3 cellular contexts compared by ENCODE assay signal in genomic region chr16:1906846-1907165, GRCh38.
TF ChIP-seq lines count a peak whose summit lies in the region.

No MANE protein-coding gene starts in this region.

TF ChIP-seq in A549, 52 proteins besides CTCF, POLR2A, EP300 and RAD21:
- no peak for TF ChIP-seq PHF8 (IDR thresholded peaks at IDR 0.05; ENCODE audit: borderline replicate concordance, low read depth)
- peak; percentile 59 for TF ChIP-seq MAFK (IDR thresholded peaks at IDR 0.05; ENCODE audit: partially characterized antibody)

TF ChIP-seq in GM23338, 12 proteins besides CTCF, POLR2A, EP300 and RAD21:
- TF ChIP-seq STAT1 (IDR thresholded peaks at IDR 0.05; ENCODE audit: unreplicated experiment) (no peak), ZNF462 (CRISPR knock-in tag; IDR thresholded peaks at IDR 0.05) (no peak), EZH2 (IDR thresholded peaks at IDR 0.05; ENCODE audit: low read depth, unreplicated experiment) (no peak), CREB1 (CRISPR knock-in tag; IDR thresholded peaks at IDR 0.05; ENCODE audit: low read depth) (no peak), ZNF331 (CRISPR knock-in tag; IDR thresholded peaks at IDR 0.05; ENCODE audit: low read depth) (no peak), POLR2AphosphoS5 (IDR thresholded peaks at IDR 0.05; ENCODE audit: low read depth) (no peak), ETS1 (IDR thresholded peaks at IDR 0.05) (no peak)
- TF ChIP-seq, protein P1, sequence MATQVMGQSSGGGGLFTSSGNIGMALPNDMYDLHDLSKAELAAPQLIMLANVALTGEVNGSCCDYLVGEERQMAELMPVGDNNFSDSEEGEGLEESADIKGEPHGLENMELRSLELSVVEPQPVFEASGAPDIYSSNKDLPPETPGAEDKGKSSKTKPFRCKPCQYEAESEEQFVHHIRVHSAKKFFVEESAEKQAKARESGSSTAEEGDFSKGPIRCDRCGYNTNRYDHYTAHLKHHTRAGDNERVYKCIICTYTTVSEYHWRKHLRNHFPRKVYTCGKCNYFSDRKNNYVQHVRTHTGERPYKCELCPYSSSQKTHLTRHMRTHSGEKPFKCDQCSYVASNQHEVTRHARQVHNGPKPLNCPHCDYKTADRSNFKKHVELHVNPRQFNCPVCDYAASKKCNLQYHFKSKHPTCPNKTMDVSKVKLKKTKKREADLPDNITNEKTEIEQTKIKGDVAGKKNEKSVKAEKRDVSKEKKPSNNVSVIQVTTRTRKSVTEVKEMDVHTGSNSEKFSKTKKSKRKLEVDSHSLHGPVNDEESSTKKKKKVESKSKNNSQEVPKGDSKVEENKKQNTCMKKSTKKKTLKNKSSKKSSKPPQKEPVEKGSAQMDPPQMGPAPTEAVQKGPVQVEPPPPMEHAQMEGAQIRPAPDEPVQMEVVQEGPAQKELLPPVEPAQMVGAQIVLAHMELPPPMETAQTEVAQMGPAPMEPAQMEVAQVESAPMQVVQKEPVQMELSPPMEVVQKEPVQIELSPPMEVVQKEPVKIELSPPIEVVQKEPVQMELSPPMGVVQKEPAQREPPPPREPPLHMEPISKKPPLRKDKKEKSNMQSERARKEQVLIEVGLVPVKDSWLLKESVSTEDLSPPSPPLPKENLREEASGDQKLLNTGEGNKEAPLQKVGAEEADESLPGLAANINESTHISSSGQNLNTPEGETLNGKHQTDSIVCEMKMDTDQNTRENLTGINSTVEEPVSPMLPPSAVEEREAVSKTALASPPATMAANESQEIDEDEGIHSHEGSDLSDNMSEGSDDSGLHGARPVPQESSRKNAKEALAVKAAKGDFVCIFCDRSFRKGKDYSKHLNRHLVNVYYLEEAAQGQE (IDR thresholded peaks at IDR 0.05; ENCODE audit: unreplicated experiment), result no peak
TF ChIP-seq in GM23338: peak in this region for 0.

TF ChIP-seq in K562, 482 proteins besides CTCF, POLR2A, EP300 and RAD21:
- peak; percentile 9; the same call in 1 of the 2 replicates for TF ChIP-seq MAFK (IDR thresholded peaks at IDR 0.05; ENCODE audit: low read length)
- TF ChIP-seq ZNF316 (IDR thresholded peaks at IDR 0.05), result peak; percentile 66
- TF ChIP-seq E2F1 (CRISPR knock-in tag; IDR thresholded peaks at IDR 0.05), result no peak
- peak; percentile 37; the same call in 1 of the 2 replicates for TF ChIP-seq MAFG (tag; conservative IDR thresholded peaks at IDR 0.05)
- TF ChIP-seq, protein P2, sequence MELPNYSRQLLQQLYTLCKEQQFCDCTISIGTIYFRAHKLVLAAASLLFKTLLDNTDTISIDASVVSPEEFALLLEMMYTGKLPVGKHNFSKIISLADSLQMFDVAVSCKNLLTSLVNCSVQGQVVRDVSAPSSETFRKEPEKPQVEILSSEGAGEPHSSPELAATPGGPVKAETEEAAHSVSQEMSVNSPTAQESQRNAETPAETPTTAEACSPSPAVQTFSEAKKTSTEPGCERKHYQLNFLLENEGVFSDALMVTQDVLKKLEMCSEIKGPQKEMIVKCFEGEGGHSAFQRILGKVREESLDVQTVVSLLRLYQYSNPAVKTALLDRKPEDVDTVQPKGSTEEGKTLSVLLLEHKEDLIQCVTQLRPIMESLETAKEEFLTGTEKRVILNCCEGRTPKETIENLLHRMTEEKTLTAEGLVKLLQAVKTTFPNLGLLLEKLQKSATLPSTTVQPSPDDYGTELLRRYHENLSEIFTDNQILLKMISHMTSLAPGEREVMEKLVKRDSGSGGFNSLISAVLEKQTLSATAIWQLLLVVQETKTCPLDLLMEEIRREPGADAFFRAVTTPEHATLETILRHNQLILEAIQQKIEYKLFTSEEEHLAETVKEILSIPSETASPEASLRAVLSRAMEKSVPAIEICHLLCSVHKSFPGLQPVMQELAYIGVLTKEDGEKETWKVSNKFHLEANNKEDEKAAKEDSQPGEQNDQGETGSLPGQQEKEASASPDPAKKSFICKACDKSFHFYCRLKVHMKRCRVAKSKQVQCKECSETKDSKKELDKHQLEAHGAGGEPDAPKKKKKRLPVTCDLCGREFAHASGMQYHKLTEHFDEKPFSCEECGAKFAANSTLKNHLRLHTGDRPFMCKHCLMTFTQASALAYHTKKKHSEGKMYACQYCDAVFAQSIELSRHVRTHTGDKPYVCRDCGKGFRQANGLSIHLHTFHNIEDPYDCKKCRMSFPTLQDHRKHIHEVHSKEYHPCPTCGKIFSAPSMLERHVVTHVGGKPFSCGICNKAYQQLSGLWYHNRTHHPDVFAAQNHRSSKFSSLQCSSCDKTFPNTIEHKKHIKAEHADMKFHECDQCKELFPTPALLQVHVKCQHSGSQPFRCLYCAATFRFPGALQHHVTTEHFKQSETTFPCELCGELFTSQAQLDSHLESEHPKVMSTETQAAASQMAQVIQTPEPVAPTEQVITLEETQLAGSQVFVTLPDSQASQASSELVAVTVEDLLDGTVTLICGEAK (IDR thresholded peaks at IDR 0.05), result no peak
- TF ChIP-seq, protein P2 (CRISPR knock-in tag; IDR thresholded peaks at IDR 0.05), result no peak
- peak; percentile 17; the same call in 1 of the 2 replicates for TF ChIP-seq MAFF (IDR thresholded peaks at IDR 0.05; ENCODE audit: low read length)
